14 cellular contexts compared by ENCODE assay signal in the genomic region with DNA sequence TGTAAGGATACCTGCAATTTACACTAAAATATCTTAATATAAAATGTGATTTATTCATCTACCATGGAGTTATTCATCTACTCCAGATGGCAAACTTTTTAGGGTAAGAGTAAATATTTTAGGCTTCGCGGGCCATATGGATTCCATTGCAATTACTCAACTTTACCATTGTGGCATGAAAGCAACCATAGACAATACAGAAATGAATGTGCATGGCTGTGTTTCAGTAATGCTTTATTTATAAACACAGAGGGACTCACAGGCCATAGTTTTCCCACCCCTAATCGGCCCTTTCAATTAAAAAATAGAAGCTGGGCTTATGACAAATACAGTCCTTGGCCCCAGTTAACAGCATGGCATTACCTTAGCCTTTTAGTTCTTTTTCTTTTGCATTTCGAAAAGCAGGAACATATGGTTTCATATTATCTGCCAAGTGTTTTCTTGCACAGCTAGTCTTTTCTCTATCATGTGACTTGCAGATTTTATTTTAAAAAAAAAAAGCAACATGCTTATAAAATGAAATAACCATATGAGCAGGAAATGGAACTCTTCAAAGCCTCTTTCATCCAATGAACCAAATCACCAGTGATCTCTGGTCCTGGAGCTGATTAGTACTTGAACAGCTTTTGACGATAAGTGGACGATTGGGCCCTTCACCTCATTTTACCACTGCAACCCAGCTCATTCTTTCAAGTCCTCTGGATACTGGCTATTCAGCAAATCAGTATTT.
DNase-seq lines count a peak whose midpoint lies in the region; FAIRE-seq and TF ChIP-seq lines count a peak whose summit lies in the region.
"Had no signal": no experiment of that assay in that cellular context is flagged by ENCODE, and none has a peak within 500 bp of the region (broad histone marks: within the 10 kb centered on the region; RNA-seq: fewer than 3 reads in every experiment).

No MANE protein-coding gene starts in this region.

- H3K27me3 ChIP-seq in GM23248 (replicated peaks; ENCODE audit: insufficient read depth): no peaks in the 10 kb centered on the region
- H3K27me3 ChIP-seq in dorsolateral prefrontal cortex: no peaks in the 10 kb centered on the region
- H3K27me3 ChIP-seq in prostate gland (replicated peaks; ENCODE audit: insufficient read depth): no peaks in the 10 kb centered on the region
- H3K27me3 ChIP-seq: left lung, tibial artery had no signal

- H3K4me3 ChIP-seq in AG09309 (ENCODE audit: control insufficient read depth, low read depth, low read length) (no peak overlapping the region), GM23248 (no peak overlapping the region), astrocyte of the spinal cord (ENCODE audit: low read depth, low read length) (no peak overlapping the region), dorsolateral prefrontal cortex (no peak overlapping the region), prostate gland (no peak overlapping the region)
- H3K4me3 ChIP-seq: left lung, tibial artery had no signal

- H3K9ac ChIP-seq in GM23248: no peak overlapping the region

- no peaks in the 10 kb centered on the region for H3K9me3 ChIP-seq in GM23248 (ENCODE audit: low read depth)
- no peaks in the 10 kb centered on the region for H3K9me3 ChIP-seq in prostate gland
- H3K9me3 ChIP-seq: left lung, tibial artery had no signal

- H3K9me2 ChIP-seq in GM23248 (ENCODE audit: insufficient read depth): no peaks in the 10 kb centered on the region; the same call in 1 of the 2 replicates

- no peak overlapping the region for H3K27ac ChIP-seq in GM23248
- H3K27ac ChIP-seq in dorsolateral prefrontal cortex: peak overlapping the region in 1 of 59 donors; percentile 73
- H3K27ac ChIP-seq in prostate gland: no peak overlapping the region
- H3K27ac ChIP-seq: left lung, tibial artery had no signal

- H3K4me2 ChIP-seq in GM23248 (ENCODE audit: unreplicated experiment): peak overlapping the region; percentile 37

- H4K20me1 ChIP-seq in GM23248 (ENCODE audit: insufficient read depth): no peaks in the 10 kb centered on the region

- intact Hi-C loops in dorsolateral prefrontal cortex (cut with DNase I) (no loop called here), prostate gland (cut with DNase I) (no loop called here)

- no peak for FAIRE-seq in H54 (lab: Jason Lieb, UNC)
- FAIRE-seq: TTC549 had no signal

- no peak for TF ChIP-seq CTCF in AG09309 (IDR thresholded peaks at IDR 0.05; ENCODE audit: control insufficient read depth, insufficient read depth, low read depth, low read length, missing control alignments)
- no peak for TF ChIP-seq CTCF in astrocyte of the spinal cord (IDR thresholded peaks at IDR 0.05; ENCODE audit: low read depth, low read length)
- TF ChIP-seq CTCF in dorsolateral prefrontal cortex (IDR thresholded peaks at IDR 0.05 in 54 of 56, conservative IDR thresholded peaks at IDR 0.05 in 2 of 56; ENCODE audit: low read depth in 1 of 56, partially characterized antibody in 56 of 56): no peak
- no peak for TF ChIP-seq CTCF in prostate gland (IDR thresholded peaks at IDR 0.05)

- no peak overlapping the region for H2AFZ ChIP-seq in GM23248

- H3F3A ChIP-seq in GM23248 (ENCODE audit: insufficient read depth): no peaks in the 10 kb centered on the region

- in situ Hi-C loops in GM23248 (cut with MboI): no loop called here
- in situ Hi-C loops in astrocyte of the spinal cord (cut with HindIII; ENCODE audit: low sequenced_read_pairs): no loop called here

- no peak for TF ChIP-seq POLR2A in H54 (IDR thresholded peaks at IDR 0.05; ENCODE audit: low read depth, low read length)
- no peak for TF ChIP-seq POLR2A in prostate gland (IDR thresholded peaks at IDR 0.05)

- 58% methylated on average over 6 of the region's 6 CpGs for WGBS in GM23248 (ENCODE audit: low coverage in 1 of 2, low lambda C conversion rate in 2 of 2, missing lambda C conversion rate in 2 of 2), 2 experiments
- 85% methylated on average over 6 of the region's 6 CpGs for WGBS in prostate gland

- peak; percentile 14 for DNase-seq in AG09309 (ENCODE audit: low read depth)
- peak; percentile 36 for DNase-seq in GM23248
- DNase-seq in NCI-H2107 treated with DMSO at 0.1 percent for 48 hours (lab: John Stamatoyannopoulos, UW; ENCODE audit: unreplicated experiment): peak; percentile 95
- DNase-seq in astrocyte of the spinal cord (ENCODE audit: low read depth, low spot score): peak; percentile 60
- DNase-seq in H54 (ENCODE audit: insufficient read length, low spot score): no peak
- no peak for DNase-seq in dorsolateral prefrontal cortex
- no peak for DNase-seq in prostate gland (ENCODE audit: low spot score)
- no peak for DNase-seq in foreskin melanocyte
- DNase-seq: activated effector memory CD4-positive, alpha-beta T cell treated with anti-CD3 and anti-CD28 coated beads, Interleukin-2, amount 50 U/mL, for 16 hours; hippocampal formation; left lung; naive B cell; tibial artery had no signal

- peaks cover 73% of the 10 kb centered on the region for H3K79me2 ChIP-seq in GM23248 (ENCODE audit: insufficient read depth)

- peaks cover 15% of the 10 kb centered on the region for H3K4me1 ChIP-seq in GM23248 (ENCODE audit: insufficient read depth)
- no peaks in the 10 kb centered on the region for H3K4me1 ChIP-seq in prostate gland (replicated peaks)
- H3K4me1 ChIP-seq: left lung had no signal

- no peaks in the 10 kb centered on the region for H3K36me3 ChIP-seq in GM23248 (ENCODE audit: low read depth)
- no peaks in the 10 kb centered on the region for H3K36me3 ChIP-seq in prostate gland
- H3K36me3 ChIP-seq: left lung, tibial artery had no signal

Comparison
In these comparisons a context has a peak if more than half of its experiments do, and no peak if none do; other contexts are left out.
1. DNase-seq: peak in AG09309 (single experiment), GM23248 (single experiment), NCI-H2107 treated with DMSO at 0.1 percent for 48 hours (single experiment) and astrocyte of the spinal cord (single experiment); none in H54 (single experiment), dorsolateral prefrontal cortex (0 of 10), prostate gland (single experiment) and foreskin melanocyte (single experiment).